9 cellular contexts compared by ENCODE assay signal in the genomic region with DNA sequence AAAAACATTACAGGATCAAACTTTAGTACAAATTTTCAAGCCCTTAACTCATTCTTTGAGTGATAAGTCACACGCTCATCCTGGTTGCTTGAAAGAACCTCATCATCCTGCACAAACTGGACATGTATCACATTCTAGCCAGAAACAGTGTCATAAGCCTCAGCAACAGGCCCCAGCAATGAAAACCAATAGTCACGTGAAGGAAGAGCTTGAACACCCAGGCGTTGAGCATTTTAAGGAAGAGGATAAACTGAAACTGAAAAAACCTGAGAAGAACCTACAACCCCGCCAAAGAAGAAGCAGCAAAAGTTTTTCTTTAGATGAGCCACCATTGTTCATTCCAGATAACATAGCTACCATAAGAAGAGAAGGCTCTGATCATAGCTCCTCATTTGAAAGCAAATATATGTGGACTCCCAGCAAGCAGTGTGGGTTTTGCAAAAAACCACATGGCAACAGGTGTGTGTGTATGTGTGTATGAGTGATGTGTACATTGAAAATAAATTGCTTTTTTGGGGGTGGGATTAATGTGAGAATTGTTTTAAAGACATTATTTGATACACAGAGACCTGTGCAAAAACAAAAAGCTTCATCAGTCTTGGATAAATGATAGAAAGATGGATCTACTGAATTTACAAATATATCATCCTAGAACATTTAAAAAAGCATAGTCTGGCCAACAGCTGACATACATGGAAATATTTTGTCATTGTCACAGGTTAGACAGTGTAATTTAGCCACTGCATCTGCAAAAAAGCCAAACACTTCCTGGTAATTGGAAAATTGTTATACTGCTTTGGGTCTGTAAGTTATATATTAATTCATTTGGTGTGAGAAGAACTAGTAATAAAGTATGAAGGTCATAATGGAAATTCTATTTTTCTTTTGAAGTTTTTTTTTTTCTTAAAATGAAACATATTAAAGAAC. TPM values are rescaled to one million over a fixed set of nuclear protein-coding genes. Genes with fewer than 3 reads are reported as not detected.
DNase-seq lines count a peak whose midpoint lies in the region; ATAC-seq, FAIRE-seq and TF ChIP-seq lines count a peak whose summit lies in the region.
"Had no signal": no experiment of that assay in that cellular context is flagged by ENCODE, and none has a peak within 500 bp of the region (broad histone marks: within the 10 kb centered on the region; RNA-seq: fewer than 3 reads in every experiment).

No MANE protein-coding gene starts in this region.

- no peak overlapping the region for H3K4me3 ChIP-seq in mammary epithelial cell (replicated peaks in 1 of 3; ENCODE audit: insufficient read depth in 1 of 3, low read depth in 2 of 3, low read length in 3 of 3)
- no peak overlapping the region for H3K4me3 ChIP-seq in right cardiac atrium (ENCODE audit: low read length)

- CTCF ChIA-PET in mammary epithelial cell (lab: Charles Lee; ENCODE audit: low non-redundant PET), result no interaction called here

- dilution Hi-C loops in mammary epithelial cell (cut with HindIII; ENCODE audit: low sequenced_read_pairs), result no loop called here

- peak; percentile 88 for FAIRE-seq in GM12892 (lab: Jason Lieb, UNC)
- FAIRE-seq in frontal cortex (lab: Jason Lieb, UNC), result peak; percentile 34

- no TSS peak for BruUV-seq in mammary epithelial cell (replicated peaks; lab: Mats Ljungman, UMichigan)

- H2AFZ ChIP-seq in mammary epithelial cell (ENCODE audit: low read depth, low read length), result no peak overlapping the region

- no peak overlapping the region for H3K4me2 ChIP-seq in mammary epithelial cell (ENCODE audit: insufficient read depth, low read depth, low read length)

- no peak for TF ChIP-seq CTCF in mammary epithelial cell (conservative IDR thresholded peaks at IDR 0.05 in 1 of 2, IDR thresholded peaks at IDR 0.05 in 1 of 2; ENCODE audit: extremely low read depth in 1 of 2, insufficient read depth in 1 of 2, low read depth in 1 of 2, low read length in 2 of 2)

- in situ Hi-C loops in mammary epithelial cell (cut with MboI; ENCODE audit: low sequenced_read_pairs in 2 of 2), result no loop called here

- H3K9me3 ChIP-seq in mammary epithelial cell (replicated peaks; ENCODE audit: insufficient read depth, low read length) (no peaks in the 10 kb centered on the region), right cardiac atrium (ENCODE audit: control insufficient read depth, low read length) (no peaks in the 10 kb centered on the region)

- TF ChIP-seq POLR2A in GM12892 (IDR thresholded peaks at IDR 0.05; ENCODE audit: low read depth, low read length), result no peak
- TF ChIP-seq POLR2A in erythroblast (IDR thresholded peaks at IDR 0.05; ENCODE audit: low read length), result no peak

- DNase-seq in GM12892 (ENCODE audit: insufficient read length), result no peak
- DNase-seq in frontal cortex (ENCODE audit: low spot score in 2 of 2), result no peak
- no peak for DNase-seq in erythroblast (lab: John Stamatoyannopoulos, UW)
- DNase-seq in mammary epithelial cell, result no peak
- no peak for DNase-seq in right cardiac atrium
- no peak for DNase-seq in NCI-H146 treated with DMSO at 0.1 percent for 48 hours (lab: John Stamatoyannopoulos, UW; ENCODE audit: unreplicated experiment)
- DNase-seq: aorta had no signal

- no peaks in the 10 kb centered on the region for H4K20me1 ChIP-seq in mammary epithelial cell (ENCODE audit: insufficient read depth, low read length)

- H3K79me2 ChIP-seq in mammary epithelial cell (ENCODE audit: insufficient read depth, low read length), result peaks cover 17% of the 10 kb centered on the region

- H3K27ac ChIP-seq in mammary epithelial cell (ENCODE audit: insufficient read depth, low read depth, low read length) (no peak overlapping the region), right cardiac atrium (ENCODE audit: low read length) (no peak overlapping the region)

- intact Hi-C loops in mammary epithelial cell (cut with micrococcal nuclease) (no loop called here), right cardiac atrium (cut with DNase I) (no loop called here)

- ATAC-seq in GM21381 (IDR thresholded peaks at IDR 0.05; ENCODE audit: unreplicated experiment) (peak; percentile 92), HG03432 (IDR thresholded peaks at IDR 0.05; ENCODE audit: unreplicated experiment) (peak; percentile 89), right cardiac atrium (no peak)

- H3K4me1 ChIP-seq in mammary epithelial cell (ENCODE audit: insufficient read depth, low read length) (no peaks in the 10 kb centered on the region), right cardiac atrium (ENCODE audit: control insufficient read depth, insufficient read depth, low read length) (no peaks in the 10 kb centered on the region)

- 96% methylated on average over 3 of the region's 4 CpGs for WGBS in mammary epithelial cell (ENCODE audit: low coverage, missing lambda C conversion rate)
- WGBS in right cardiac atrium, result 87% methylated on average over 4 of the region's 4 CpGs

- peaks cover 4% of the 10 kb centered on the region for H3K36me3 ChIP-seq in mammary epithelial cell (ENCODE audit: insufficient read depth, low read length)

- H3K27me3 ChIP-seq in mammary epithelial cell (ENCODE audit: insufficient read depth, low read length) (no peaks in the 10 kb centered on the region), right cardiac atrium (ENCODE audit: control insufficient read depth, insufficient read depth) (no peaks in the 10 kb centered on the region)

- no peak overlapping the region for H3K9ac ChIP-seq in mammary epithelial cell (ENCODE audit: insufficient read depth, low read length)

RNA-seq across cellular contexts. Expression of a gene that starts 50.1 kb away (rescaled TPM):
- 23.3 TPM for polyA plus RNA-seq in GM12892 (2012; ENCODE audit: missing spikeins)
- total RNA-seq in frontal cortex, result 99.1 TPM
- 10 to 100 TPM; 35.2 to 41.5 TPM for total RNA-seq in mammary epithelial cell
- 8.3 TPM for polyA plus RNA-seq in mammary epithelial cell
- polyA minus RNA-seq in mammary epithelial cell, result 19.4 TPM
- 10 to 100 TPM; 31.6 to 42.3 (median 39.7) TPM for total RNA-seq in right cardiac atrium
- 8.8 TPM for polyA plus RNA-seq in right cardiac atrium

Comparison
In these comparisons a context has a peak if more than half of its experiments do, and no peak if none do; other contexts are left out.
1. ATAC-seq: peak in GM21381 (single experiment) and HG03432 (single experiment); none in right cardiac atrium (0 of 2).